ENCODE assay signal across 25 cellular contexts in the genomic region with DNA sequence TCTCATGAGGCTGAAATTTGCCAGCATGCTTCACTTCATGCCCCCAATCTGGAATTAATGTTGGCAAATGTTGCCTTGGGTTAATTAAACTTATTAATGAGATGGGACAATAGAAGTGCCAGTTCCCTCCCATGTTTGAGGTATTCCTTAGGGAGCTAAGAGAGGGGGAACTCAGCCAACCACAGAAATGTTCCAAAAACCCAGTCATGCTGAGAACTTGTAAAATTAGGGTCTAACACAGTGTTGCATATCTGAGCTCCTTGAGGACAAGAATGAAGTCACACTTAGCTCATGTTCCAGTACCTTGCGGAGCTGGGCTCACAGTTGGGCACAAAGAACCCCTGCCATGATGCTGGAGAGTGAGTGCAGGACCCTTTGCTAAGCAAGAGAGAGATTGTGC.
"Had no signal": no experiment of that assay in that cellular context is flagged by ENCODE, and none has a peak within 500 bp of the region (broad histone marks: within the 10 kb centered on the region; RNA-seq: fewer than 3 reads in every experiment).

No MANE protein-coding gene starts in this region.

- H3K4me3 Mint-ChIP-seq: immature natural killer cell; memory B cell; mesothelial cell of epicardium; naive B cell; nephron; neural progenitor cell; stimulated activated naive CD8-positive, alpha-beta T cell treated with anti-CD3 and anti-CD28 coated beads, Interleukin-15, amount 100 ng/mL, for 72 hours; type B pancreatic cell had no signal

- H3K4me1 Mint-ChIP-seq: immature natural killer cell; memory B cell; naive B cell; nephron; neural progenitor cell; stimulated activated naive CD8-positive, alpha-beta T cell treated with anti-CD3 and anti-CD28 coated beads, Interleukin-15, amount 100 ng/mL, for 72 hours had no signal

- H3K9me3 ChIP-seq: mucosa of descending colon, pancreas, right lobe of liver, suprapubic skin, thyroid gland had no signal

- H3K27ac ChIP-seq: dorsolateral prefrontal cortex, neural progenitor cell, pancreas, right lobe of liver, suprapubic skin, thyroid gland had no signal

- H3K9ac ChIP-seq: neural progenitor cell had no signal

- ATAC-seq: mucosa of descending colon; pancreas; right lobe of liver; stimulated activated naive CD8-positive, alpha-beta T cell treated with anti-CD3 and anti-CD28 coated beads, Interleukin-15, amount 100 ng/mL, for 72 hours had no signal

- H3K27ac Mint-ChIP-seq: immature natural killer cell; memory B cell; mesothelial cell of epicardium; naive B cell; nephron; neural progenitor cell; stimulated activated naive CD8-positive, alpha-beta T cell treated with anti-CD3 and anti-CD28 coated beads, Interleukin-15, amount 100 ng/mL, for 72 hours; type B pancreatic cell had no signal

- DNase-seq: cerebellar nuclear complex; effector CD4-positive, alpha-beta T cell; hypothalamus; immature natural killer cell; islet precursor cell; mucosa of descending colon; naive B cell; nucleus accumbens; pancreas; retina; small intestine; stimulated activated CD4-positive, alpha-beta T cell treated with anti-CD3 and anti-CD28 coated beads, Interleukin-15, amount 100 ng/mL, for 24 hours; stimulated activated CD4-positive, alpha-beta T cell treated with anti-CD3 and anti-CD28 coated beads, Interleukin-2, amount 100 ng/mL, for 48 hours; stimulated activated naive CD4-positive, alpha-beta T cell; stimulated activated naive CD8-positive, alpha-beta T cell treated with anti-CD3 and anti-CD28 coated beads, Interleukin-15, amount 100 ng/mL, for 72 hours; thyroid gland had no signal

- H3K4me2 ChIP-seq: neural progenitor cell had no signal

- H3K4me3 ChIP-seq: dorsolateral prefrontal cortex, lung, mucosa of descending colon, neural progenitor cell, pancreas, right lobe of liver, suprapubic skin, thyroid gland had no signal

- H3K27me3 ChIP-seq: dorsolateral prefrontal cortex, neural progenitor cell, pancreas, right lobe of liver, suprapubic skin, thyroid gland had no signal

- H3K36me3 Mint-ChIP-seq: neural progenitor cell, type B pancreatic cell had no signal

- H3K4me1 ChIP-seq: neural progenitor cell, pancreas, right lobe of liver, suprapubic skin, thyroid gland had no signal

- H3K36me3 ChIP-seq: neural progenitor cell, pancreas, right lobe of liver, suprapubic skin, thyroid gland had no signal

- H2AFZ ChIP-seq: neural progenitor cell had no signal
